ENCODE assay signal across 10 cellular contexts in the genomic region with DNA sequence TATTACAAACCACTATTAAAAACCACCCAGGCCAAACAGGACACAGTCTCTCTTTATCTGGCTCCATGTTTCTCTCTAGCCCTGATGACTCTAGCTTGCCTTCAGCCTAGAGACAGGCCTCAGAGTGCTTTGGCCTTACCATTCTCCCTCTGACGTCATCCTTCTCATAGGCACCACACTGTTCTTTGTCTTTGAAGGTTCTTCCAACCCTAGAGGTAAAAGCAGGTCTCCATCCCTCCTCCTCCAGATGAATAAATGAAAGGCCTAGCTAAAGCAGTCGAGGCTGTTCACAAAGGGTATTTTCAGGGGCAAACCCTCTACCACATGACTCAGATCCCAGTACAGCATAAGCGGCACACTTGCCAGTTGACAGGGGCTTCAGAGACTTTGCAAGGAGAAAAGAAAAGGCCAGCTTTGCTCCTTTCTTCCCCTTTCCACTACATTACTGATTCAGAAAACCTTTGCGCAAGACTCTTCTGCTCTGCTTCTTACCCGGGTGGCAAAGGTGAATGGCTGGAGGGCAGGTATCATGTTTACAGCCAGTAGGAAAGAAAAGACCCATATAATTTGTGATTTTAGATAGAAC. TPM values are rescaled to one million over a fixed set of nuclear protein-coding genes. Genes with fewer than 3 reads are reported as not detected.
DNase-seq lines count a peak whose midpoint lies in the region; ATAC-seq and TF ChIP-seq lines count a peak whose summit lies in the region.
"Had no signal": no experiment of that assay in that cellular context is flagged by ENCODE, and none has a peak within 500 bp of the region (broad histone marks: within the 10 kb centered on the region; RNA-seq: fewer than 3 reads in every experiment).

No MANE protein-coding gene starts in this region.

- no peak overlapping the region for H3K4me3 ChIP-seq in BLaER1
- peak overlapping the region in 1 of 2 donors; percentile 56 for H3K4me3 ChIP-seq in duodenal mucosa (ENCODE audit: low read depth in 1 of 2, low read length in 2 of 2)
- H3K4me3 ChIP-seq: gastroesophageal sphincter had no signal

- peaks cover 32% of the 10 kb centered on the region for H3K36me3 ChIP-seq in BLaER1
- H3K36me3 ChIP-seq in duodenal mucosa (ENCODE audit: control insufficient read depth in 1 of 2, insufficient read depth in 2 of 2, low read length in 2 of 2), result no peaks in the 10 kb centered on the region

- no peaks in the 10 kb centered on the region for H3K27me3 ChIP-seq in BLaER1
- H3K27me3 ChIP-seq in duodenal mucosa (ENCODE audit: control insufficient read depth in 1 of 2, insufficient read depth in 2 of 2, low read length in 2 of 2), result no peaks in the 10 kb centered on the region
- H3K27me3 ChIP-seq: gastroesophageal sphincter had no signal

- no peak overlapping the region for H3K4me2 ChIP-seq in BLaER1

- TF ChIP-seq CTCF in omental fat pad (IDR thresholded peaks at IDR 0.05), result no peak

- H3K4me1 ChIP-seq in BLaER1, result no peaks in the 10 kb centered on the region
- peaks cover 20 to 24% of the 10 kb centered on the region in 2 donors for H3K4me1 ChIP-seq in duodenal mucosa (ENCODE audit: control insufficient read depth in 1 of 2, insufficient read depth in 2 of 2, low read length in 2 of 2)
- H3K4me1 ChIP-seq: gastroesophageal sphincter had no signal

- 0 out of 2 replicates have a peak overlapping the region, but pooled peaks have one; percentile 35 for H3K9ac ChIP-seq in BLaER1
- peak overlapping the region; percentile 20 to 60 for H3K9ac ChIP-seq in duodenal mucosa (ENCODE audit: low read depth in 1 of 2, low read length in 2 of 2)

- peaks cover 7% of the 10 kb centered on the region; the same call in 1 of the 2 replicates for H3K9me3 ChIP-seq in BLaER1
- H3K9me3 ChIP-seq in duodenal mucosa (ENCODE audit: control insufficient read depth in 1 of 2, low read length in 2 of 2), result no peaks in the 10 kb centered on the region
- H3K9me3 ChIP-seq: gastroesophageal sphincter had no signal

- DNase-seq in SW 1271 (lab: John Stamatoyannopoulos, UW) (no peak), omental fat pad (ENCODE audit: low spot score) (no peak), substantia nigra (lab: John Stamatoyannopoulos, UW) (no peak)
- DNase-seq: naive B cell had no signal

- H4K20me1 ChIP-seq in BLaER1, result peaks cover 16% of the 10 kb centered on the region

- peak; percentile 48 for ATAC-seq in GM19023 (IDR thresholded peaks at IDR 0.05; ENCODE audit: unreplicated experiment)
- peak; percentile 30 for ATAC-seq in HG03196 (IDR thresholded peaks at IDR 0.05; ENCODE audit: unreplicated experiment)
- no peak for ATAC-seq in GM19455 (IDR thresholded peaks at IDR 0.05; ENCODE audit: unreplicated experiment)
- no peak for ATAC-seq in omental fat pad (ENCODE audit: low FRiP score)
- ATAC-seq: gastroesophageal sphincter had no signal

- H3K27ac ChIP-seq in BLaER1 (no peak overlapping the region), duodenal mucosa (ENCODE audit: low read depth, low read length) (peak overlapping the region; percentile 6), substantia nigra (ENCODE audit: low read depth, low read length, poor library complexity, severe bottlenecking) (no peak overlapping the region)
- H3K27ac ChIP-seq: gastroesophageal sphincter had no signal

RNA-seq across cellular contexts. Expression of a gene that starts 14.8 kb away (rescaled TPM):
- 10 to 100 TPM in 1 of 4 donors, 1 to 10 TPM in 3; 3.9 to 12.1 (median 5.3) TPM for total RNA-seq in omental fat pad

RNA-seq across cellular contexts. Expression of a gene that starts 33.8 kb away (rescaled TPM):
- 100 to 1,000 TPM; 206 to 296 (median 285) TPM for total RNA-seq in omental fat pad

RNA-seq across cellular contexts. Expression of a gene that starts 34.8 kb away (rescaled TPM):
- 100 to 1,000 TPM in 1 of 4 donors, 10 to 100 TPM in 3; 60.1 to 111 (median 87.4) TPM for total RNA-seq in omental fat pad

Comparison
In these comparisons a context has a peak if more than half of its experiments do, and no peak if none do; other contexts are left out.
1. ATAC-seq: peak in GM19023 (single experiment) and HG03196 (single experiment); none in GM19455 (single experiment) and omental fat pad (single experiment).